14 cellular contexts compared by ENCODE assay signal in genomic region chr11:7904910-7905309, GRCh38. TPM values are rescaled to one million over a fixed set of nuclear protein-coding genes. Genes with fewer than 3 reads are reported as not detected.
DNase-seq lines count a peak whose midpoint lies in the region; ATAC-seq, FAIRE-seq and TF ChIP-seq lines count a peak whose summit lies in the region.
"Had no signal": no experiment of that assay in that cellular context is flagged by ENCODE, and none has a peak within 500 bp of the region (broad histone marks: within the 10 kb centered on the region; RNA-seq: fewer than 3 reads in every experiment).

No MANE protein-coding gene starts in this region.

- CTCF ChIA-PET in BJ (lab: Yijun Ruan, JAX) (interaction anchor here (0.6 to 9.7 kb wide), 9 partner anchors 12 to 192 kb away, joined by 3 to 196 read pairs (median 21); partner anchors contain the start of gene EIF3F), OCI-LY7 (lab: Charles Lee; ENCODE audit: unreplicated experiment) (no interaction called here), endothelial cell of umbilical vein (lab: Charles Lee) (interaction anchor here (0.6 to 7.9 kb wide), 18 partner anchors 9 to 213 kb away, joined by 3 to 109 read pairs (median 4); partner anchors contain the start of gene EIF3F)
- CTCF ChIA-PET in activated CD8-positive, alpha-beta T cell treated with anti-CD3 and anti-CD28 coated beads, Interleukin-2, amount 10 ng/mL, durations not matched to agents 7 days and 5 days (lab: Charles Lee), result interaction anchor here (0.9 kb wide), 1 partner anchor 9 kb away, joined by 3 read pairs; no protein-coding TSS in a partner anchor

- H3K4me3 Mint-ChIP-seq in activated CD8-positive, alpha-beta T cell treated with anti-CD3 and anti-CD28 coated beads, Interleukin-2, amount 10 ng/mL, durations not matched to agents 7 days and 5 days, result no peak overlapping the region
- H3K4me3 Mint-ChIP-seq: CD4-positive, CD25-positive, alpha-beta regulatory T cell; stimulated activated naive CD8-positive, alpha-beta T cell treated with anti-CD3 and anti-CD28 coated beads, Interleukin-15, Interleukin-2, amounts not matched to agents 100 ng/mL and 50 ng/mL, for 24 hours had no signal

- H3K36me3 ChIP-seq in BJ (ENCODE audit: control insufficient read depth, insufficient read depth, low read length), result no peaks in the 10 kb centered on the region
- no peaks in the 10 kb centered on the region for H3K36me3 ChIP-seq in OCI-LY7 (ENCODE audit: insufficient read depth, low read length)
- no peaks in the 10 kb centered on the region for H3K36me3 ChIP-seq in endothelial cell of umbilical vein (ENCODE audit: control insufficient read depth in 2 of 2, extremely low read depth in 1 of 2, insufficient read depth in 2 of 2, low read length in 2 of 2)

- H3K27ac Mint-ChIP-seq in activated CD8-positive, alpha-beta T cell treated with anti-CD3 and anti-CD28 coated beads, Interleukin-2, amount 10 ng/mL, durations not matched to agents 7 days and 5 days, result no peak overlapping the region
- H3K27ac Mint-ChIP-seq: CD4-positive, CD25-positive, alpha-beta regulatory T cell; stimulated activated naive CD8-positive, alpha-beta T cell treated with anti-CD3 and anti-CD28 coated beads, Interleukin-15, Interleukin-2, amounts not matched to agents 100 ng/mL and 50 ng/mL, for 24 hours had no signal

- no peaks in the 10 kb centered on the region for H3K36me3 Mint-ChIP-seq in activated CD8-positive, alpha-beta T cell treated with anti-CD3 and anti-CD28 coated beads, Interleukin-2, amount 10 ng/mL, durations not matched to agents 7 days and 5 days (ENCODE audit: low read depth)
- H3K36me3 Mint-ChIP-seq: CD4-positive, CD25-positive, alpha-beta regulatory T cell had no signal

- ATAC-seq in activated CD8-positive, alpha-beta T cell treated with anti-CD3 and anti-CD28 coated beads, Interleukin-2, amount 10 ng/mL, durations not matched to agents 7 days and 5 days, result no peak
- no peak for ATAC-seq in HG02884 (IDR thresholded peaks at IDR 0.05; ENCODE audit: unreplicated experiment)

- H3K4me3 ChIP-seq in BJ (ENCODE audit: low read depth, low read length), result no peak overlapping the region
- no peak overlapping the region for H3K4me3 ChIP-seq in OCI-LY7 (ENCODE audit: low read depth, low read length, poor library complexity, severe bottlenecking)
- no peak overlapping the region for H3K4me3 ChIP-seq in endothelial cell of umbilical vein (replicated peaks in 1 of 3; ENCODE audit: insufficient read depth in 1 of 3, low read depth in 1 of 3, low read length in 3 of 3)

- BruUV-seq in OCI-LY7 (replicated peaks; lab: Mats Ljungman, UMichigan) (no TSS peak), endothelial cell of umbilical vein (replicated peaks; lab: Mats Ljungman, UMichigan) (no TSS peak)

- dilution Hi-C loops in endothelial cell of umbilical vein (cut with MboI; ENCODE audit: extremely low pct_ligation_motif_present, low sequenced_read_pairs), result no loop called here

- intact Hi-C loops in OCI-LY7 (cut with micrococcal nuclease; ENCODE audit: unreplicated experiment) (no loop called here), endothelial cell of umbilical vein (cut with micrococcal nuclease) (loop anchor here (1.0 to 5.0 kb wide), 3 partner anchors 72 to 187 kb away; partner anchors contain the start of gene EIF3F)

- H3K9me3 Mint-ChIP-seq in activated CD8-positive, alpha-beta T cell treated with anti-CD3 and anti-CD28 coated beads, Interleukin-2, amount 10 ng/mL, durations not matched to agents 7 days and 5 days (ENCODE audit: insufficient read depth), result no peaks in the 10 kb centered on the region
- H3K9me3 Mint-ChIP-seq: CD4-positive, CD25-positive, alpha-beta regulatory T cell; stimulated activated naive CD8-positive, alpha-beta T cell treated with anti-CD3 and anti-CD28 coated beads, Interleukin-15, Interleukin-2, amounts not matched to agents 100 ng/mL and 50 ng/mL, for 24 hours had no signal

- TF ChIP-seq CTCF in BJ (IDR thresholded peaks at IDR 0.05; ENCODE audit: insufficient read depth, low read depth, low read length) (peak; percentile 52), OCI-LY7 (conservative IDR thresholded peaks at IDR 0.05; ENCODE audit: low read length) (0 out of 2 replicates have a peak, but pooled peaks have one; percentile 13), endothelial cell of umbilical vein (IDR thresholded peaks at IDR 0.05; ENCODE audit: extremely low read depth in 1 of 2, insufficient read depth in 1 of 2, low read depth in 1 of 2, low read length in 2 of 2) (peak in 1 of 2 donors; percentile 11)

- no peaks in the 10 kb centered on the region for H3K9me3 ChIP-seq in OCI-LY7 (ENCODE audit: low read length)
- no peaks in the 10 kb centered on the region for H3K9me3 ChIP-seq in endothelial cell of umbilical vein (replicated peaks; ENCODE audit: control insufficient read depth, insufficient read depth, low read length)

- H3K4me1 ChIP-seq in OCI-LY7 (ENCODE audit: insufficient read depth, low read length, poor library complexity, severe bottlenecking) (no peaks in the 10 kb centered on the region), endothelial cell of umbilical vein (ENCODE audit: control insufficient read depth, extremely low read depth, insufficient read depth, low read length) (no peaks in the 10 kb centered on the region)

- no peak overlapping the region for H3K9ac ChIP-seq in endothelial cell of umbilical vein (replicated peaks; ENCODE audit: extremely low read depth, insufficient read depth, low read length)

- H2AFZ ChIP-seq in OCI-LY7 (ENCODE audit: low read length) (no peak overlapping the region), endothelial cell of umbilical vein (ENCODE audit: low read depth, low read length) (no peak overlapping the region)

- H3K9me1 ChIP-seq in endothelial cell of umbilical vein (replicated peaks; ENCODE audit: control insufficient read depth, extremely low read depth, insufficient read depth, low read length), result no peaks in the 10 kb centered on the region

- H3K27me3 ChIP-seq in BJ (ENCODE audit: control insufficient read depth, insufficient read depth, low read length), result no peaks in the 10 kb centered on the region
- H3K27me3 ChIP-seq in endothelial cell of umbilical vein (ENCODE audit: control insufficient read depth in 2 of 2, insufficient read depth in 2 of 2, low read length in 2 of 2), result peaks cover 2 to 8% of the 10 kb centered on the region in 2 experiments

- H3K79me2 ChIP-seq in OCI-LY7 (ENCODE audit: insufficient read depth, low read depth, low read length), result no peaks in the 10 kb centered on the region
- no peaks in the 10 kb centered on the region for H3K79me2 ChIP-seq in endothelial cell of umbilical vein (ENCODE audit: control insufficient read depth, insufficient read depth, low read length)

- DNase-seq in BJ (ENCODE audit: low read depth) (no peak), OCI-LY7 (ENCODE audit: low spot score) (no peak), endothelial cell of umbilical vein (ENCODE audit: low read depth, low spot score) (peak; percentile 38), myocyte (ENCODE audit: low read depth) (peak; percentile 58), NCI-H2029 (lab: John Stamatoyannopoulos, UW) (no peak), C1 segment of cervical spinal cord (lab: John Stamatoyannopoulos, UW) (no peak)
- DNase-seq in activated CD8-positive, alpha-beta T cell treated with anti-CD3 and anti-CD28 coated beads, Interleukin-2, amount 10 ng/mL, durations not matched to agents 7 days and 5 days, result no peak
- DNase-seq: activated gamma-delta T cell; CD4-positive, CD25-positive, alpha-beta regulatory T cell had no signal

- peaks cover 19% of the 10 kb centered on the region for H3K27me3 Mint-ChIP-seq in activated CD8-positive, alpha-beta T cell treated with anti-CD3 and anti-CD28 coated beads, Interleukin-2, amount 10 ng/mL, durations not matched to agents 7 days and 5 days (ENCODE audit: low read depth)

- TF ChIP-seq POLR2A in endothelial cell of umbilical vein (IDR thresholded peaks at IDR 0.05; ENCODE audit: low read depth, low read length), result no peak

- POLR2A ChIA-PET in BJ (lab: Charles Lee), result interaction anchor here (0.6 to 1.1 kb wide), 4 partner anchors 65 to 82 kb away, joined by 3 to 10 read pairs (median 6); partner anchors contain the start of gene EIF3F
- POLR2A ChIA-PET in OCI-LY7 (lab: Charles Lee), result interaction anchor here (0.9 kb wide), 1 partner anchor 48 kb away, joined by 3 read pairs; no protein-coding TSS in a partner anchor
- POLR2A ChIA-PET in endothelial cell of umbilical vein (lab: Charles Lee), result no interaction called here
- POLR2A ChIA-PET in activated CD8-positive, alpha-beta T cell treated with anti-CD3 and anti-CD28 coated beads, Interleukin-2, amount 10 ng/mL, durations not matched to agents 7 days and 5 days (lab: Charles Lee), result no interaction called here

- H3K4me2 ChIP-seq in OCI-LY7 (ENCODE audit: low read length) (no peak overlapping the region), endothelial cell of umbilical vein (ENCODE audit: insufficient read depth, low read length) (no peak overlapping the region)

- FAIRE-seq in endothelial cell of umbilical vein (lab: Jason Lieb, UNC), result no peak
- FAIRE-seq: GM12892, RCC 7860 had no signal

- no peak overlapping the region for H3K27ac ChIP-seq in OCI-LY7 (ENCODE audit: low read depth, low read length, poor library complexity, severe bottlenecking)
- no peak overlapping the region for H3K27ac ChIP-seq in endothelial cell of umbilical vein (ENCODE audit: insufficient read depth, low read depth, low read length)

- H4K20me1 ChIP-seq in OCI-LY7 (ENCODE audit: insufficient read depth, low read length) (no peaks in the 10 kb centered on the region), endothelial cell of umbilical vein (replicated peaks; ENCODE audit: control insufficient read depth, extremely low read depth, insufficient read depth, low read length) (no peaks in the 10 kb centered on the region)

- no peaks in the 10 kb centered on the region for H3K4me1 Mint-ChIP-seq in activated CD8-positive, alpha-beta T cell treated with anti-CD3 and anti-CD28 coated beads, Interleukin-2, amount 10 ng/mL, durations not matched to agents 7 days and 5 days (ENCODE audit: low read depth)

- no peaks in the 10 kb centered on the region for H3K9me2 ChIP-seq in OCI-LY7 (ENCODE audit: insufficient read depth, low read length)

RNA-seq across cellular contexts. Expression of gene OR10A6, which starts 26.2 kb away (rescaled TPM):
- polyA plus RNA-seq in BJ (2011; rRNA removed), result 0.07 and 0.31 TPM in 2 replicates
- 0.09 and 0.15 TPM in 2 replicates for polyA minus RNA-seq in BJ (2011; rRNA and poly(A)+ RNA removed)
- not detected in 2 replicates for total RNA-seq in OCI-LY7 (2014; rRNA removed; shearing (Covaris generic))
- not detected in 2 replicates for total RNA-seq in OCI-LY7 (2022)
- not detected in 2 replicates for total RNA-seq in endothelial cell of umbilical vein
- polyA plus RNA-seq in endothelial cell of umbilical vein, result not detected in 2 replicates
- polyA plus RNA-seq in endothelial cell of umbilical vein (2011; cell fraction: cytosol; rRNA removed), result not detected in 2 replicates
- polyA plus RNA-seq in endothelial cell of umbilical vein (2011; cell fraction: nucleus; rRNA removed), result not detected in 2 replicates
- polyA plus RNA-seq in endothelial cell of umbilical vein (2012), result not detected in 2 replicates
- polyA minus RNA-seq in endothelial cell of umbilical vein, result not detected in 2 replicates
- polyA minus RNA-seq in endothelial cell of umbilical vein (2011; cell fraction: cytosol; rRNA and poly(A)+ RNA removed), result not detected
- polyA minus RNA-seq in endothelial cell of umbilical vein (2011; cell fraction: nucleus; rRNA and poly(A)+ RNA removed), result not detected in 2 replicates
- 0.16 TPM in 1 of 2 replicates, not detected in the other for total RNA-seq in myocyte
- 3.1 TPM for polyA plus RNA-seq in myocyte (2012)
- not detected for total RNA-seq in activated CD8-positive, alpha-beta T cell treated with anti-CD3 and anti-CD28 coated beads, Interleukin-2, amount 10 ng/mL, durations not matched to agents 7 days and 5 days
- total RNA-seq: CD4-positive, CD25-positive, alpha-beta regulatory T cell; mononuclear cell had no signal
- polyA plus RNA-seq: CD4-positive, CD25-positive, alpha-beta regulatory T cell had no signal

RNA-seq across cellular contexts. Expression of gene OR10A3, which starts 36.6 kb away (rescaled TPM):
- polyA plus RNA-seq in BJ (2011; rRNA removed) (0.07 TPM in 2 replicates), endothelial cell of umbilical vein (not detected in 2 replicates)
- 0.10 TPM in 1 of 2 replicates, not detected in the other for polyA minus RNA-seq in BJ (2011; rRNA and poly(A)+ RNA removed)
- not detected in 2 replicates for total RNA-seq in OCI-LY7 (2014; rRNA removed; shearing (Covaris generic))
- total RNA-seq in OCI-LY7 (2022) (not detected in 2 replicates), endothelial cell of umbilical vein (not detected in 2 replicates), myocyte (0.45 TPM in 1 of 2 replicates, not detected in the other)
- not detected in 2 replicates for polyA plus RNA-seq in endothelial cell of umbilical vein (2011; cell fraction: cytosol; rRNA removed)
- not detected in 2 replicates for polyA plus RNA-seq in endothelial cell of umbilical vein (2011; cell fraction: nucleus; rRNA removed)
- not detected in 2 replicates for polyA plus RNA-seq in endothelial cell of umbilical vein (2012)
- not detected in 2 replicates for polyA minus RNA-seq in endothelial cell of umbilical vein
- not detected for polyA minus RNA-seq in endothelial cell of umbilical vein (2011; cell fraction: cytosol; rRNA and poly(A)+ RNA removed)
- polyA minus RNA-seq in endothelial cell of umbilical vein (2011; cell fraction: nucleus; rRNA and poly(A)+ RNA removed), result not detected in 2 replicates
- 0.67 TPM for polyA plus RNA-seq in myocyte (2012)
- not detected for total RNA-seq in activated CD8-positive, alpha-beta T cell treated with anti-CD3 and anti-CD28 coated beads, Interleukin-2, amount 10 ng/mL, durations not matched to agents 7 days and 5 days
- total RNA-seq: CD4-positive, CD25-positive, alpha-beta regulatory T cell; mononuclear cell had no signal
- polyA plus RNA-seq: CD4-positive, CD25-positive, alpha-beta regulatory T cell had no signal

Comparison
In these comparisons a context has a peak if more than half of its experiments do, and no peak if none do; other contexts are left out.
1. DNase-seq: peak in endothelial cell of umbilical vein (single experiment) and myocyte (single experiment); none in BJ (single experiment), OCI-LY7 (single experiment), activated CD8-positive, alpha-beta T cell treated with anti-CD3 and anti-CD28 coated beads, Interleukin-2, amount 10 ng/mL, durations not matched to agents 7 days and 5 days (single experiment), NCI-H2029 (single experiment) and C1 segment of cervical spinal cord (0 of 14).
2. POLR2A ChIA-PET loops: an anchor here in BJ (0.6 to 1.1 kb wide) and OCI-LY7 (0.9 kb wide); none called in endothelial cell of umbilical vein and activated CD8-positive, alpha-beta T cell treated with anti-CD3 and anti-CD28 coated beads, Interleukin-2, amount 10 ng/mL, durations not matched to agents 7 days and 5 days.